ENCODE assay signal across 1 cellular context in the genomic region with DNA sequence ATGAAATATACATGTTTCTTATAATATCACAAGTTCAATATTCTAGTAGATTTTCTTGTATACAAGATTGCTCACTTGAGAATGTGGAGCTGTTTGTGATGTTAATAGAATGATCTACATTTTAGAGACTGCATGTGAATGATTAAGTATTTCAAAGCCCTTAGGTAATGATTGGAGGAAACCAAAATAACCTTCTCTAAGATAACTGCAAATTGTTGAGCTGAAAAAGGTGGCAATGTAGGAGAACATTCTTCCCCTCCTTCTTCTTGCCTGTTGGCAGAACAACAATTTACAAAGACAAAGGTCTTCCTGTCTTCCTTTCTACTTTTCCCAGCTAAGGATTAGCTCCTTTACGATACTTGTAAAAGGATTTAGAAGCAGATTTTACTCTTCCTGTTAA.
A peak's percentile ranks its signal among the peaks of the same experiment; 100 is the strongest.
TF ChIP-seq lines count a peak whose summit lies in the region.

No MANE protein-coding gene starts in this region.

TF ChIP-seq in GM23338, 12 proteins besides CTCF, POLR2A, EP300 and RAD21:
- TF ChIP-seq NANOG (IDR thresholded peaks at IDR 0.05; ENCODE audit: borderline replicate concordance) (peak; percentile 43; the same call in 1 of the 2 replicates), EZH2phosphoT487 (IDR thresholded peaks at IDR 0.05; ENCODE audit: unreplicated experiment) (no peak), EZH2 (IDR thresholded peaks at IDR 0.05; ENCODE audit: low read depth, unreplicated experiment) (no peak)
- TF ChIP-seq, protein P1, sequence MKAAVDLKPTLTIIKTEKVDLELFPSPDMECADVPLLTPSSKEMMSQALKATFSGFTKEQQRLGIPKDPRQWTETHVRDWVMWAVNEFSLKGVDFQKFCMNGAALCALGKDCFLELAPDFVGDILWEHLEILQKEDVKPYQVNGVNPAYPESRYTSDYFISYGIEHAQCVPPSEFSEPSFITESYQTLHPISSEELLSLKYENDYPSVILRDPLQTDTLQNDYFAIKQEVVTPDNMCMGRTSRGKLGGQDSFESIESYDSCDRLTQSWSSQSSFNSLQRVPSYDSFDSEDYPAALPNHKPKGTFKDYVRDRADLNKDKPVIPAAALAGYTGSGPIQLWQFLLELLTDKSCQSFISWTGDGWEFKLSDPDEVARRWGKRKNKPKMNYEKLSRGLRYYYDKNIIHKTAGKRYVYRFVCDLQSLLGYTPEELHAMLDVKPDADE (IDR thresholded peaks at IDR 0.05), result no peak
